ENCODE assay signal across 1 cellular context in the genomic region with DNA sequence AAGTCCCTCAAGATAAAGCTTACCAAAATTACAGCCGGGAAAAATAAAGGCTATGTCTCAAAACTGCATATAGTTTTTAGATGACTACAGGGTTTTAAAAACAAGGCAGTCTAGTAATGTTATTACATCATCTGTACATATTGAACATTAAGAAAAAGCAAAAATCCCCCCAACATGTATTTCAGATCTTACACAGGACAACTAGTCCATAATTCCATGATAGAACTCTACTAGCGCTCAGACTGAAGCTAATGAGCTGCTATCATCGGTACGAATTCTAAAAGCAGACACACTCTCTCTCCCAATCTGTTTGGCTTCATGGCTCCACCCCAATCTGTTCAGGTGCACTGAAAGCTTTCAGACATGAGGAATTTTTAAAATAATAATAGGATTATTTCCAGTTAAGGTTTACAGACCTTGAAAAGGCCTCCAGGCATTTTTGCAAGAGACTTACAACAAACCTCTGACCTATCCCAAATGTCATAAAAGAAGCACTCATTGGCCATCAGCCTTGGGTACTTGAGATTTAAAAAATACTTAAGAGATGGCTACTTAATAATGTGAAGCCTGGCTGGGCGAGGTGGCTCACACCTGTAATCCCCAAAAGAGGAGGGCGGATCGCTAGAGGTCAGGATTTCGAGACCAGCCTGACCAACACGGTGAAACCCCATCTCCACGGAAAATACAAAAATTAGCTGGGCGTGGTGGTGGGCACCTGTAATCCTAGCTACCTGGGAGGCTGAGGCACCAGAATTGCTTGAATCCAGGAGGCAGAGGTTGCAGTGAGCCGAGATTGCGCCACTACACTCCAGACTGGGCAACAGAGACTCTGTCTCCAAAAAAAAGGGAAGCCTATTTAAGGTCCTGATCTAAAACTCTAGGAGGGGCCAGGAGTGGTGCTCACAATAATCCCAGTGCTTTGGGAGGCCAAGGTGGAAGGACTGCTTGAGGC.
TF ChIP-seq lines count a peak whose summit lies in the region.

No MANE protein-coding gene starts in this region.

TF ChIP-seq in IMR-90, 13 proteins besides CTCF, POLR2A, EP300 and RAD21:
- TF ChIP-seq, protein P1, sequence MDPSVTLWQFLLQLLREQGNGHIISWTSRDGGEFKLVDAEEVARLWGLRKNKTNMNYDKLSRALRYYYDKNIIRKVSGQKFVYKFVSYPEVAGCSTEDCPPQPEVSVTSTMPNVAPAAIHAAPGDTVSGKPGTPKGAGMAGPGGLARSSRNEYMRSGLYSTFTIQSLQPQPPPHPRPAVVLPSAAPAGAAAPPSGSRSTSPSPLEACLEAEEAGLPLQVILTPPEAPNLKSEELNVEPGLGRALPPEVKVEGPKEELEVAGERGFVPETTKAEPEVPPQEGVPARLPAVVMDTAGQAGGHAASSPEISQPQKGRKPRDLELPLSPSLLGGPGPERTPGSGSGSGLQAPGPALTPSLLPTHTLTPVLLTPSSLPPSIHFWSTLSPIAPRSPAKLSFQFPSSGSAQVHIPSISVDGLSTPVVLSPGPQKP (IDR thresholded peaks at IDR 0.05; ENCODE audit: borderline replicate concordance, low read depth, low read length), result no peak
- TF ChIP-seq NFE2L2 (IDR thresholded peaks at IDR 0.05; ENCODE audit: low read depth, low read length), result no peak
- no peak for TF ChIP-seq RCOR1 (IDR thresholded peaks at IDR 0.05; ENCODE audit: insufficient replicate concordance, low read length)
- TF ChIP-seq CHD1 (IDR thresholded peaks at IDR 0.05; ENCODE audit: low read depth, low read length), result no peak
- TF ChIP-seq MAZ (IDR thresholded peaks at IDR 0.05; ENCODE audit: borderline replicate concordance, low read depth, low read length), result no peak
- no peak for TF ChIP-seq MAFK (IDR thresholded peaks at IDR 0.05; ENCODE audit: low read depth, low read length)
TF ChIP-seq in IMR-90: peak in this region for 0.
